In genomic region chr12:117590999-117591398, GRCh38 we compare ENCODE assay signal across 19 cellular contexts.
"Had no signal": no experiment of that assay in that cellular context is flagged by ENCODE, and none has a peak within 500 bp of the region (broad histone marks: within the 10 kb centered on the region; RNA-seq: fewer than 3 reads in every experiment).

No MANE protein-coding gene starts in this region.

- H3K36me3 ChIP-seq: neutrophil, tibial artery had no signal

- H3K4me3 ChIP-seq: mucosa of descending colon, skin epidermis, tibial artery had no signal

- H3K27ac ChIP-seq: epithelial cell of prostate, neutrophil, skin epidermis, tibial artery had no signal

- H3K9me3 ChIP-seq: mucosa of descending colon, neutrophil had no signal

- H3K4me1 ChIP-seq: tibial artery had no signal

- DNase-seq: activated CD4-positive, alpha-beta T cell treated with anti-CD3 and anti-CD28 coated beads, Interleukin-2, amount 10 ng/mL, durations not matched to agents 7 days and 5 days; activated CD4-positive, CD25-positive, alpha-beta regulatory T cell; activated CD8-positive, alpha-beta memory T cell treated with anti-CD3 and anti-CD28 coated beads for 24 hours; activated naive CD4-positive, alpha-beta T cell treated with Interleukin-2 at 50 U/mL for 16 hours; aorta; cerebellar nuclear complex; effector memory CD4-positive, alpha-beta T cell; islet precursor cell; mammary epithelial cell; mucosa of descending colon; naive thymus-derived CD4-positive, alpha-beta T cell; stimulated activated CD4-positive, alpha-beta T cell treated with anti-CD3 and anti-CD28 coated beads, Interleukin-15, amount 100 ng/mL, for 24 hours; stimulated activated CD4-positive, alpha-beta T cell treated with anti-CD3 and anti-CD28 coated beads, Interleukin-4, amount 100 ng/mL, for 1 hour; stimulated activated naive CD4-positive, alpha-beta T cell; tibial artery had no signal

- ATAC-seq: left lobe of liver; mucosa of descending colon; naive thymus-derived CD4-positive, alpha-beta T cell had no signal
